1 cellular context compared by ENCODE assay signal in the genomic region with DNA sequence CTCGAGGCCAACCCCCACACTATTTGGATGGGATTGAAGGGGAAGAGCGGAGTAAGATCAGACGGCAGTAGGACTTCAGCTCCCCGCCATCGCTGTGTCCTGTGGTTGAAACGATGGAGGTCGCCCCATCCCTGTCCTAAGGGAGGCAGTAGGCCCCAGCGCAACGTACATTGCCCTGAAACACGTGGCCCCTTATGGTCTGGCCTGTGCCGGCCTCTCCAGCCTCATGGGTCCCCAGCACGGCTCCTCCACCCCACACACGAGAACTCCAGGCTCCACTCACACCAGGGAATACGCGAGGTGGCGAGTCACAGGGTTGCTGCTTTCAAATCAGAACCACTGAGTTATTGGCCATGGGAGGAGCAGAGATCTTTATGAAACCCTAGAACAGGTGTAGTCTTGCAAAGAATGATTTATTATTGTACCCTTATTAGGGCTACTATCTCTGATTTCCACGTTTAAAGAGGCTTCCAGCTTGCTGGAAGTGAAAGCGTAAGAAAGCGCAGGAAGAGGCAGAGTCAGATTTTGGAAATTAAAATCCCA.
TF ChIP-seq lines count a peak whose summit lies in the region.

No MANE protein-coding gene starts in this region.

TF ChIP-seq in HepG2, 621 proteins besides CTCF, POLR2A, EP300 and RAD21 (continued from another document):
- TF ChIP-seq ZNF383 (CRISPR knock-in tag; IDR thresholded peaks at IDR 0.05; ENCODE audit: borderline replicate concordance) (no peak), MZF1 (CRISPR knock-in tag; IDR thresholded peaks at IDR 0.05; ENCODE audit: borderline replicate concordance) (no peak), PCBP1 (IDR thresholded peaks at IDR 0.05; ENCODE audit: borderline replicate concordance, low read depth, low read length) (no peak), SIN3A (IDR thresholded peaks at IDR 0.05; ENCODE audit: borderline replicate concordance, low read depth, low read length) (peak; percentile 17; the same call in 1 of the 2 replicates), ATM (IDR thresholded peaks at IDR 0.05; ENCODE audit: borderline replicate concordance) (no peak), NFIB (CRISPR knock-in tag; IDR thresholded peaks at IDR 0.05; ENCODE audit: borderline replicate concordance) (0 out of 2 replicates have a peak, but pooled peaks have one; percentile 48), SCMH1 (CRISPR knock-in tag; IDR thresholded peaks at IDR 0.05; ENCODE audit: borderline replicate concordance) (no peak), NFKBIZ (CRISPR knock-in tag; IDR thresholded peaks at IDR 0.05) (no peak; the same call in 1 of the 2 replicates), FOSL1 (CRISPR knock-in tag; IDR thresholded peaks at IDR 0.05; ENCODE audit: borderline replicate concordance) (no peak), MBNL3 (CRISPR knock-in tag; conservative IDR thresholded peaks at IDR 0.05) (no peak), ZNF737 (CRISPR knock-in tag; IDR thresholded peaks at IDR 0.05; ENCODE audit: borderline replicate concordance) (0 out of 2 replicates have a peak, but pooled peaks have one; percentile 82), ZNF563 (CRISPR knock-in tag; IDR thresholded peaks at IDR 0.05) (peak; percentile 40), THAP11 (CRISPR knock-in tag; IDR thresholded peaks at IDR 0.05) (0 out of 2 replicates have a peak, but pooled peaks have one; percentile 15), ZNF766 (CRISPR knock-in tag; IDR thresholded peaks at IDR 0.05; ENCODE audit: borderline replicate concordance) (peak; percentile 83; the same call in 1 of the 2 replicates), CAMTA2 (CRISPR knock-in tag; IDR thresholded peaks at IDR 0.05; ENCODE audit: borderline replicate concordance) (no peak), CBFB (CRISPR knock-in tag; IDR thresholded peaks at IDR 0.05) (0 out of 2 replicates have a peak, but pooled peaks have one; percentile 45), ZNF644 (CRISPR knock-in tag; IDR thresholded peaks at IDR 0.05; ENCODE audit: low read depth) (peak; percentile 6; the same call in 1 of the 2 replicates), ATAD3A (CRISPR knock-in tag; IDR thresholded peaks at IDR 0.05) (no peak), CCAR2 (optimal IDR thresholded peaks at IDR 0.05; ENCODE audit: low read depth, low read length) (no peak), CBX2 (IDR thresholded peaks at IDR 0.05; ENCODE audit: low read depth, low read length) (no peak), CBX2 (CRISPR knock-in tag; IDR thresholded peaks at IDR 0.05; ENCODE audit: low read depth) (peak; percentile 96)
- TF ChIP-seq, protein P1, sequence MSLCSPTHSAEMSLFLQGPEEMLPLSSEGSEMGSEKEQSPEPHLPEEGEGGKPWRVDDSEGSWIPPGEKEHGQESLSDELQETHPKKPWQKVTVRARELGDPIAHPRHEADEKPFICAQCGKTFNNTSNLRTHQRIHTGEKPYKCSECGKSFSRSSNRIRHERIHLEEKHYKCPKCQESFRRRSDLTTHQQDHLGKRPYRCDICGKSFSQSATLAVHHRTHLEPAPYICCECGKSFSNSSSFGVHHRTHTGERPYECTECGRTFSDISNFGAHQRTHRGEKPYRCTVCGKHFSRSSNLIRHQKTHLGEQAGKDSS (CRISPR knock-in tag; IDR thresholded peaks at IDR 0.05; ENCODE audit: borderline replicate concordance, low read depth) = no peak
- TF ChIP-seq, protein P2, sequence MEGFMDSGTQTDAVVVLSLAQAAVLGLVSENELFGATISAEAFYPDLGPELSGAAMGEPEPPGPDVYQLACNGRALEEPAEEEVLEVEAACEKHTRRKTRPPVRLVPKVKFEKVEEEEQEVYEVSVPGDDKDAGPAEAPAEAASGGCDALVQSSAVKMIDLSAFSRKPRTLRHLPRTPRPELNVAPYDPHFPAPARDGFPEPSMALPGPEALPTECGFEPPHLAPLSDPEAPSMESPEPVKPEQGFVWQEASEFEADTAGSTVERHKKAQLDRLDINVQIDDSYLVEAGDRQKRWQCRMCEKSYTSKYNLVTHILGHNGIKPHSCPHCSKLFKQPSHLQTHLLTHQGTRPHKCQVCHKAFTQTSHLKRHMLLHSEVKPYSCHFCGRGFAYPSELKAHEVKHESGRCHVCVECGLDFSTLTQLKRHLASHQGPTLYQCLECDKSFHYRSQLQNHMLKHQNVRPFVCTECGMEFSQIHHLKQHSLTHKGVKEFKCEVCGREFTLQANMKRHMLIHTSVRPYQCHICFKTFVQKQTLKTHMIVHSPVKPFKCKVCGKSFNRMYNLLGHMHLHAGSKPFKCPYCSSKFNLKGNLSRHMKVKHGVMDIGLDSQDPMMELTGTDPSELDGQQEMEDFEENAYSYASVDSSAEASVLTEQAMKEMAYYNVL (CRISPR knock-in tag; IDR thresholded peaks at IDR 0.05; ENCODE audit: borderline replicate concordance) = no peak; the same call in 1 of the 2 replicates
- TF ChIP-seq, protein P3, sequence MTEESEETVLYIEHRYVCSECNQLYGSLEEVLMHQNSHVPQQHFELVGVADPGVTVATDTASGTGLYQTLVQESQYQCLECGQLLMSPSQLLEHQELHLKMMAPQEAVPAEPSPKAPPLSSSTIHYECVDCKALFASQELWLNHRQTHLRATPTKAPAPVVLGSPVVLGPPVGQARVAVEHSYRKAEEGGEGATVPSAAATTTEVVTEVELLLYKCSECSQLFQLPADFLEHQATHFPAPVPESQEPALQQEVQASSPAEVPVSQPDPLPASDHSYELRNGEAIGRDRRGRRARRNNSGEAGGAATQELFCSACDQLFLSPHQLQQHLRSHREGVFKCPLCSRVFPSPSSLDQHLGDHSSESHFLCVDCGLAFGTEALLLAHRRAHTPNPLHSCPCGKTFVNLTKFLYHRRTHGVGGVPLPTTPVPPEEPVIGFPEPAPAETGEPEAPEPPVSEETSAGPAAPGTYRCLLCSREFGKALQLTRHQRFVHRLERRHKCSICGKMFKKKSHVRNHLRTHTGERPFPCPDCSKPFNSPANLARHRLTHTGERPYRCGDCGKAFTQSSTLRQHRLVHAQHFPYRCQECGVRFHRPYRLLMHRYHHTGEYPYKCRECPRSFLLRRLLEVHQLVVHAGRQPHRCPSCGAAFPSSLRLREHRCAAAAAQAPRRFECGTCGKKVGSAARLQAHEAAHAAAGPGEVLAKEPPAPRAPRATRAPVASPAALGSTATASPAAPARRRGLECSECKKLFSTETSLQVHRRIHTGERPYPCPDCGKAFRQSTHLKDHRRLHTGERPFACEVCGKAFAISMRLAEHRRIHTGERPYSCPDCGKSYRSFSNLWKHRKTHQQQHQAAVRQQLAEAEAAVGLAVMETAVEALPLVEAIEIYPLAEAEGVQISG (CRISPR knock-in tag; IDR thresholded peaks at IDR 0.05) = peak; percentile 91
- TF ChIP-seq, protein P4, sequence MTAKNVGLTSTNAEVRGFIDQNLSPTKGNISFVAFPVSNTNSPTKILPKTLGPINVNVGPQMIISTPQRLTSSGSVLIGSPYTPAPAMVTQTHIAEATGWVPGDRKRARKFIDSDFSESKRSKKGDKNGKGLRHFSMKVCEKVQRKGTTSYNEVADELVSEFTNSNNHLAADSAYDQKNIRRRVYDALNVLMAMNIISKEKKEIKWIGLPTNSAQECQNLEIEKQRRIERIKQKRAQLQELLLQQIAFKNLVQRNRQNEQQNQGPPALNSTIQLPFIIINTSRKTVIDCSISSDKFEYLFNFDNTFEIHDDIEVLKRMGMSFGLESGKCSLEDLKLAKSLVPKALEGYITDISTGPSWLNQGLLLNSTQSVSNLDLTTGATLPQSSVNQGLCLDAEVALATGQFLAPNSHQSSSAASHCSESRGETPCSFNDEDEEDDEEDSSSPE (CRISPR knock-in tag; IDR thresholded peaks at IDR 0.05) = peak; percentile 12; the same call in 1 of the 2 replicates
- TF ChIP-seq, protein P5, sequence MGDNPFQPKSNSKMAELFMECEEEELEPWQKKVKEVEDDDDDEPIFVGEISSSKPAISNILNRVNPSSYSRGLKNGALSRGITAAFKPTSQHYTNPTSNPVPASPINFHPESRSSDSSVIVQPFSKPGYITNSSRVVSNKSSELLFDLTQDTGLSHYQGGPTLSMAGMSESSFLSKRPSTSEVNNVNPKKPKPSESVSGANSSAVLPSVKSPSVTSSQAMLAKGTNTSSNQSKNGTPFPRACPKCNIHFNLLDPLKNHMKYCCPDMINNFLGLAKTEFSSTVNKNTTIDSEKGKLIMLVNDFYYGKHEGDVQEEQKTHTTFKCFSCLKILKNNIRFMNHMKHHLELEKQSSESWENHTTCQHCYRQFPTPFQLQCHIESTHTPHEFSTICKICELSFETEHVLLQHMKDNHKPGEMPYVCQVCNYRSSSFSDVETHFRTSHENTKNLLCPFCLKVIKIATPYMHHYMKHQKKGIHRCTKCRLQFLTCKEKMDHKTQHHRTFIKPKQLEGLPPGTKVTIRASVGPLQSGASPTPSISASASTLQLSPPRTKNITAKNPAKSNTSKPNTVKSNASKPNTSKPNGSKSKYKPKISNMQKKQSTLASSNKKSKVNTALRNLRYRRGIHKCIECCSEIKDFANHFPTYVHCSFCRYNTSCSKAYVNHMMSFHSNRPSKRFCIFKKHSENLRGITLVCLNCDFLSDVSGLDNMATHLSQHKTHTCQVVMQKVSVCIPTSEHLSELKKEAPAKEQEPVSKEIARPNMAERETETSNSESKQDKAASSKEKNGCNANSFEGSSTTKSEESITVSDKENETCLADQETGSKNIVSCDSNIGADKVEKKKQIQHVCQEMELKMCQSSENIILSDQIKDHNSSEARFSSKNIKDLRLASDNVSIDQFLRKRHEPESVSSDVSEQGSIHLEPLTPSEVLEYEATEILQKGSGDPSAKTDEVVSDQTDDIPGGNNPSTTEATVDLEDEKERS (CRISPR knock-in tag; IDR thresholded peaks at IDR 0.05) = peak; percentile 38; the same call in 1 of the 2 replicates
TF ChIP-seq in HepG2: peak in this region for 257.
